ENCODE assay signal across 8 cellular contexts in genomic region chr17:491086-492014, GRCh38. TPM values are rescaled to one million over a fixed set of nuclear protein-coding genes. Genes with fewer than 3 reads are reported as not detected.
DNase-seq lines count a peak whose midpoint lies in the region; ATAC-seq and TF ChIP-seq lines count a peak whose summit lies in the region.

No MANE protein-coding gene starts in this region.

- no peak for ATAC-seq in stimulated activated naive CD8-positive, alpha-beta T cell treated with anti-CD3 and anti-CD28 coated beads, Interleukin-15, Interleukin-2, amounts not matched to agents 100 U/mL and 50 U/mL, for 24 hours
- ATAC-seq in GM21737 (IDR thresholded peaks at IDR 0.05; ENCODE audit: unreplicated experiment) (no peak), HG02678 (IDR thresholded peaks at IDR 0.05; ENCODE audit: unreplicated experiment) (no peak)

- H3K27me3 ChIP-seq in colonic mucosa, result peaks cover 19% of the 10 kb centered on the region

- TF ChIP-seq CTCF in colonic mucosa (IDR thresholded peaks at IDR 0.05), result no peak

- DNase-seq in EH (ENCODE audit: low read depth) (peak; percentile 88), SW480 (ENCODE audit: low spot score) (peak; percentile 60), colonic mucosa (peak; percentile 30), left kidney (ENCODE audit: low read depth, low spot score) (peak; percentile 91), LoVo (ENCODE audit: low spot score) (no peak)
- peak; percentile 35 for DNase-seq in stimulated activated naive CD8-positive, alpha-beta T cell treated with anti-CD3 and anti-CD28 coated beads, Interleukin-15, Interleukin-2, amounts not matched to agents 100 U/mL and 50 U/mL, for 24 hours

- peak overlapping the region; percentile 45 for H3K4me3 ChIP-seq in colonic mucosa

- H3K9ac ChIP-seq in colonic mucosa (ENCODE audit: low read depth in 2 of 2, low read length in 2 of 2), result peak overlapping the region in 1 of 2 donors; percentile 60

- H3K9me3 ChIP-seq in colonic mucosa, result no peaks in the 10 kb centered on the region

- H3K36me3 ChIP-seq in colonic mucosa, result no peaks in the 10 kb centered on the region

- intact Hi-C loops in colonic mucosa (cut with DNase I), result no loop called here

- H3K4me1 ChIP-seq in colonic mucosa, result peaks cover 3% of the 10 kb centered on the region

- no peak overlapping the region for H3K27ac ChIP-seq in colonic mucosa

RNA-seq across cellular contexts. Expression of gene RFLNB, which starts 45.6 kb away (rescaled TPM):
- 1 to 10 TPM; 2.9 to 5.7 TPM for total RNA-seq in colonic mucosa
